In genomic region chr12:10153271-10154144, GRCh38 we compare ENCODE assay signal across 8 cellular contexts. TPM values are rescaled to one million over a fixed set of nuclear protein-coding genes. Genes with fewer than 3 reads are reported as not detected.
DNase-seq lines count a peak whose midpoint lies in the region; ATAC-seq, FAIRE-seq and TF ChIP-seq lines count a peak whose summit lies in the region.

No MANE protein-coding gene starts in this region.

- no peaks in the 10 kb centered on the region for H3K36me3 ChIP-seq in bronchial epithelial cell (ENCODE audit: control insufficient read depth, insufficient read depth, low read length)

- no peaks in the 10 kb centered on the region for H3K27me3 ChIP-seq in bronchial epithelial cell (ENCODE audit: control insufficient read depth, insufficient read depth, low read length)

- no peak for FAIRE-seq in bronchial epithelial cell (lab: Jason Lieb, UNC)

- ATAC-seq in GM21619 (IDR thresholded peaks at IDR 0.05; ENCODE audit: unreplicated experiment) (peak; percentile 60), GM18861 (IDR thresholded peaks at IDR 0.05; ENCODE audit: unreplicated experiment) (no peak)

- H3K4me3 ChIP-seq in WI38 (ENCODE audit: low read depth, low read length) (no peak overlapping the region), bronchial epithelial cell (ENCODE audit: low read depth, low read length) (peak overlapping the region; percentile 38), skin epidermis (peak overlapping the region; percentile 35 to 57 (median 48))

- peak overlapping the region in 20 of 21 experiments; percentile 9 to 81 (median 62) for H3K27ac ChIP-seq in skin epidermis

- TF ChIP-seq CTCF in WI38 (IDR thresholded peaks at IDR 0.05; ENCODE audit: low read depth, low read length) (peak; percentile 72), bronchial epithelial cell (IDR thresholded peaks at IDR 0.05; ENCODE audit: insufficient read depth, low read length, severe bottlenecking) (peak; percentile 70)

- DNase-seq in C1 segment of cervical spinal cord (lab: John Stamatoyannopoulos, UW) = peak; percentile 20 to 86 (median 75)
- peak; percentile 34 for DNase-seq in NCI-H128 (lab: John Stamatoyannopoulos, UW; ENCODE audit: unreplicated experiment)
- peak; percentile 38 for DNase-seq in bronchial epithelial cell (ENCODE audit: low read depth)
- peak; percentile 88 for DNase-seq in inferior parietal cortex (ENCODE audit: extremely low spot score)

RNA-seq across cellular contexts. Expression of gene OLR1, which starts 18.4 kb away (rescaled TPM):
- 0.38 TPM in 1 of 2 replicates, not detected in the other for total RNA-seq in bronchial epithelial cell

RNA-seq across cellular contexts. Expression of gene CLEC7A, which starts 23.5 kb away (rescaled TPM):
- not detected in 2 replicates for total RNA-seq in bronchial epithelial cell

RNA-seq across cellular contexts. Expression of gene TMEM52B, which starts 25.3 kb away (rescaled TPM):
- not detected in 2 replicates for total RNA-seq in bronchial epithelial cell

RNA-seq across cellular contexts. Expression of gene CLEC1A, which starts 54.7 kb away (rescaled TPM):
- not detected in 2 replicates for total RNA-seq in bronchial epithelial cell

RNA-seq across cellular contexts. Expression of gene GABARAPL1, which starts 59.2 kb away (rescaled TPM):
- total RNA-seq in bronchial epithelial cell = 21.3 and 32.9 TPM in 2 replicates

Comparison
In these comparisons a context has a peak if more than half of its experiments do, and no peak if none do; other contexts are left out.
1. DNase-seq: peak in every context shown above with its lines; median percentile 88 in inferior parietal cortex; 75 in C1 segment of cervical spinal cord; 38 in bronchial epithelial cell; 34 in NCI-H128.